Comparison of ENCODE assay signal across 18 cellular contexts in genomic region chr4:180587379-180587778, GRCh38.
"Had no signal": no experiment of that assay in that cellular context is flagged by ENCODE, and none has a peak within 500 bp of the region (broad histone marks: within the 10 kb centered on the region; RNA-seq: fewer than 3 reads in every experiment).

No MANE protein-coding gene starts in this region.

- H3K27me3 Mint-ChIP-seq: activated B cell treated with CpG ODN at 0.5 μM for 24 hours; activated naive CD8-positive, alpha-beta T cell; memory B cell; naive thymus-derived CD4-positive, alpha-beta T cell; stimulated activated memory B cell treated with anti-CD40 and anti-IgM and Interleukin-4, amounts not matched to agents 10 μg/mL and 1 μg/mL and 100 μg/mL, for 72 hours had no signal

- H3K4me1 Mint-ChIP-seq: activated B cell treated with CpG ODN at 0.5 μM for 24 hours; memory B cell; naive thymus-derived CD4-positive, alpha-beta T cell; stimulated activated memory B cell treated with anti-CD40 and anti-IgM and Interleukin-4, amounts not matched to agents 10 μg/mL and 1 μg/mL and 100 μg/mL, for 72 hours had no signal

- H3K36me3 ChIP-seq: colonic mucosa, esophagus squamous epithelium, left ventricle myocardium inferior, neutrophil, tibial artery had no signal

- H3K27me3 ChIP-seq: colonic mucosa, esophagus squamous epithelium, neutrophil, tibial artery had no signal

- H3K36me3 Mint-ChIP-seq: activated naive CD8-positive, alpha-beta T cell; memory B cell; naive thymus-derived CD4-positive, alpha-beta T cell; stimulated activated memory B cell treated with anti-CD40 and anti-IgM and Interleukin-4, amounts not matched to agents 10 μg/mL and 1 μg/mL and 100 μg/mL, for 72 hours had no signal

- H3K27ac ChIP-seq: colonic mucosa, esophagus squamous epithelium, left ventricle myocardium inferior, neutrophil, tibial artery had no signal

- H3K27ac Mint-ChIP-seq: activated B cell treated with CpG ODN at 0.5 μM for 24 hours; activated naive CD8-positive, alpha-beta T cell; memory B cell; naive thymus-derived CD4-positive, alpha-beta T cell; stimulated activated memory B cell treated with anti-CD40 and anti-IgM and Interleukin-4, amounts not matched to agents 10 μg/mL and 1 μg/mL and 100 μg/mL, for 72 hours had no signal

- H3K4me1 ChIP-seq: colonic mucosa, esophagus squamous epithelium, left ventricle myocardium inferior, tibial artery had no signal

- H3K9me3 ChIP-seq: colonic mucosa, esophagus squamous epithelium, left ventricle myocardium inferior, mucosa of descending colon, neutrophil, tibial artery had no signal

- ATAC-seq: mucosa of descending colon; naive thymus-derived CD4-positive, alpha-beta T cell; stimulated activated memory B cell treated with anti-CD40 and anti-IgM and Interleukin-4, amounts not matched to agents 10 μg/mL and 1 μg/mL and 100 μg/mL, for 72 hours had no signal

- H3K4me3 ChIP-seq: colonic mucosa, esophagus squamous epithelium, left ventricle myocardium inferior, mucosa of descending colon, tibial artery had no signal

- DNase-seq: activated B cell treated with CpG ODN at 0.5 μM for 24 hours; activated CD4-positive, alpha-beta T cell treated with anti-CD3 and anti-CD28 coated beads for 48 hours; activated CD8-positive, alpha-beta memory T cell treated with anti-CD3 and anti-CD28 coated beads for 24 hours; activated gamma-delta T cell treated with Interleukin-2 at 50 U/mL for 16 hours; amniotic stem cell; colonic mucosa; esophagus squamous epithelium; hippocampal formation; left ventricle myocardium inferior; mucosa of descending colon; naive thymus-derived CD4-positive, alpha-beta T cell; retina; stimulated activated CD4-positive, alpha-beta T cell treated with anti-CD3 and anti-CD28 coated beads, Interleukin-2, amount 100 ng/mL, for 48 hours; tibial artery had no signal

- H3K9me3 Mint-ChIP-seq: activated B cell treated with CpG ODN at 0.5 μM for 24 hours; naive thymus-derived CD4-positive, alpha-beta T cell had no signal

- H3K4me3 Mint-ChIP-seq: activated B cell treated with CpG ODN at 0.5 μM for 24 hours; activated naive CD8-positive, alpha-beta T cell; memory B cell; naive thymus-derived CD4-positive, alpha-beta T cell; stimulated activated memory B cell treated with anti-CD40 and anti-IgM and Interleukin-4, amounts not matched to agents 10 μg/mL and 1 μg/mL and 100 μg/mL, for 72 hours had no signal
